In the genomic region with DNA sequence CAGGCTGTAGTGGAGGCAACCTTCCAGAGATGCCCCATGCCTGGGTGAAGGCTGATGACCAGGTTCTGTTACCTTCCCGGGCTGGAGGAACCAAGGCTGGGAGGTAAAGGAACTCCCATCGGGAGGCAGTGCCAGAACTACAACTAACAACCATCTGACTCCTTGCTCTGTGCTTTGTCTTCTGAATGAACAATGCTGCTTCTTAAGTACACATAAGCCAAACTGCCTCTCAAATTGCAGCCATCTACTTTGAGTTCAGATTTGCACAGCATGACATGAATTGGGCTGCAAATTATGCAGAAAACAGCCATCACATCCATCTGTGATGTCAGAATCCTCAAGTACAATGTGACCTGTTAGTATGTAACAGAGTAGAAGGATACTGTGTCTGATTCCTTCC, we compare ENCODE assay signal across 16 cellular contexts.
A peak's percentile ranks its signal among the peaks of the same experiment; 100 is the strongest.
DNase-seq lines count a peak whose midpoint lies in the region; ATAC-seq lines count a peak whose summit lies in the region.
"Had no signal": no experiment of that assay in that cellular context is flagged by ENCODE, and none has a peak within 500 bp of the region (broad histone marks: within the 10 kb centered on the region; RNA-seq: fewer than 3 reads in every experiment).

No MANE protein-coding gene starts in this region.

- no peaks in the 10 kb centered on the region for H3K36me3 Mint-ChIP-seq in T-cell
- H3K36me3 Mint-ChIP-seq: CD8-positive, alpha-beta T cell had no signal

- no peaks in the 10 kb centered on the region for H3K9me3 Mint-ChIP-seq in T-cell
- H3K9me3 Mint-ChIP-seq: CD8-positive, alpha-beta T cell had no signal

- no peak overlapping the region for H3K27ac Mint-ChIP-seq in T-cell
- H3K27ac Mint-ChIP-seq: CD8-positive, alpha-beta T cell; T-helper 17 cell had no signal

- peak; percentile 49 for DNase-seq in COR-L47 (lab: John Stamatoyannopoulos, UW)
- DNase-seq in NCI-H187 treated with DMSO at 0.1 percent for 48 hours (lab: John Stamatoyannopoulos, UW) = peak; percentile 83
- peak; percentile 41 for DNase-seq in NCI-H345 treated with DMSO at 0.1 percent for 48 hours (lab: John Stamatoyannopoulos, UW; ENCODE audit: unreplicated experiment)
- DNase-seq in cerebellar cortex (ENCODE audit: low spot score) = peak; percentile 54
- DNase-seq in DMS 273 treated with DMSO at 0.1 percent for 48 hours (lab: John Stamatoyannopoulos, UW) = no peak
- no peak for DNase-seq in T-cell
- DNase-seq: CD8-positive, alpha-beta T cell; GOT3; MM.1S; NCI-H1105; NCI-H2029 treated with DMSO at 0.1 percent for 48 hours; NCI-H524; OCI-M1; SHP77 treated with DMSO at 0.1 percent for 48 hours; T-helper 17 cell had no signal

- H3K27me3 Mint-ChIP-seq in T-cell = no peaks in the 10 kb centered on the region
- H3K27me3 Mint-ChIP-seq: T-helper 17 cell had no signal

- CTCF ChIA-PET in T-cell (lab: Charles Lee) = no interaction called here

- H3K4me3 Mint-ChIP-seq in T-cell = no peak overlapping the region
- H3K4me3 Mint-ChIP-seq: CD8-positive, alpha-beta T cell; T-helper 17 cell had no signal

- POLR2A ChIA-PET in T-cell (lab: Charles Lee) = no interaction called here

- ATAC-seq in T-cell (replicated peaks in 1 of 4) (no peak), HG03571 (IDR thresholded peaks at IDR 0.05; ENCODE audit: unreplicated experiment) (no peak)
- ATAC-seq: CD8-positive, alpha-beta T cell; T-helper 17 cell had no signal

- no peaks in the 10 kb centered on the region for H3K4me1 Mint-ChIP-seq in T-cell
- H3K4me1 Mint-ChIP-seq: T-helper 17 cell had no signal

Comparison
In these comparisons a context has a peak if more than half of its experiments do, and no peak if none do; other contexts are left out.
1. DNase-seq: peak in COR-L47 (single experiment), NCI-H187 treated with DMSO at 0.1 percent for 48 hours (single experiment), NCI-H345 treated with DMSO at 0.1 percent for 48 hours (single experiment) and cerebellar cortex (single experiment); none in DMS 273 treated with DMSO at 0.1 percent for 48 hours (single experiment) and T-cell (0 of 34).